Comparison of ENCODE assay signal across 1 cellular context in the genomic region with DNA sequence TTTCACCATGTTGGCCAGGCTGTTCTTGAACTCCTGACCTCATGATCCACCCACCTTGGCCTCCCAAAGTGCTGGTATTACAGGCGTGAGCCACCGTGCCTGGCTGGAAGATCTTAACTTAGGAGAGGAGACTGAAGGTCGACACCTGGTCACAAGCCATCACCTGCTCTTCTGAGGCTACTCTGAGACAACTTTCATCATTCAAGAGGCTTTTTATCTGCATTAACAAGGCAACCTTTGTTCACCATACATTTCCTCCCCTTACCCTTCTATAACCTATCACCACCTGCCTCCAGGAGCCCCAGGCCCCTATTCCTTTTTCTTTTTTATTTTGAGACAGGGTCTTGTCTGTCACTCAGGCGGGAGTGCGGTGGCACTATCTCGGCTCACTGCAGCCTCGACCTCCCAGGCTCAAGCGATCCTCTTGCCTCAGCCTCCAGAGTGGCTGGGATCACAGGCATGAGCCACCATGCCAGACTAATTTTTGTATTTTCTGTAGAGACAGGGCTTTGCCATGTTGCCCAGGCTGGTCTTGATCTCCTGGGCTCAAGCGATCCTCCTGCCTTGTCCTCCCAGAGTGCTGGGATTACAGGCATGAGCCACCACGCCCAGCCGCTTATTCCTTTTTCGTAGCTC.
TF ChIP-seq lines count a peak whose summit lies in the region.

No MANE protein-coding gene starts in this region.

TF ChIP-seq in HepG2, 621 proteins besides CTCF, POLR2A, EP300 and RAD21 (continued from another document and continues in another):
- TF ChIP-seq, protein P1, sequence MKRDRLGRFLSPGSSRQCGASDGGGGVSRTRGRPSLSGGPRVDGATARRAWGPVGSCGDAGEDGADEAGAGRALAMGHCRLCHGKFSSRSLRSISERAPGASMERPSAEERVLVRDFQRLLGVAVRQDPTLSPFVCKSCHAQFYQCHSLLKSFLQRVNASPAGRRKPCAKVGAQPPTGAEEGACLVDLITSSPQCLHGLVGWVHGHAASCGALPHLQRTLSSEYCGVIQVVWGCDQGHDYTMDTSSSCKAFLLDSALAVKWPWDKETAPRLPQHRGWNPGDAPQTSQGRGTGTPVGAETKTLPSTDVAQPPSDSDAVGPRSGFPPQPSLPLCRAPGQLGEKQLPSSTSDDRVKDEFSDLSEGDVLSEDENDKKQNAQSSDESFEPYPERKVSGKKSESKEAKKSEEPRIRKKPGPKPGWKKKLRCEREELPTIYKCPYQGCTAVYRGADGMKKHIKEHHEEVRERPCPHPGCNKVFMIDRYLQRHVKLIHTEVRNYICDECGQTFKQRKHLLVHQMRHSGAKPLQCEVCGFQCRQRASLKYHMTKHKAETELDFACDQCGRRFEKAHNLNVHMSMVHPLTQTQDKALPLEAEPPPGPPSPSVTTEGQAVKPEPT (CRISPR knock-in tag; IDR thresholded peaks at IDR 0.05; ENCODE audit: low read depth): no peak
- TF ChIP-seq MAZ (IDR thresholded peaks at IDR 0.05; ENCODE audit: borderline replicate concordance, low read depth, low read length): no peak
- no peak for TF ChIP-seq MAZ (CRISPR knock-in tag; IDR thresholded peaks at IDR 0.05; ENCODE audit: low read depth)
- no peak for TF ChIP-seq HOMEZ (CRISPR knock-in tag; IDR thresholded peaks at IDR 0.05; ENCODE audit: low read depth)
- no peak for TF ChIP-seq ZNF639 (CRISPR knock-in tag; conservative IDR thresholded peaks at IDR 0.05)
- TF ChIP-seq TEF (CRISPR knock-in tag; IDR thresholded peaks at IDR 0.05): 0 out of 2 replicates have a peak, but pooled peaks have one; percentile 24
- TF ChIP-seq, protein P2, sequence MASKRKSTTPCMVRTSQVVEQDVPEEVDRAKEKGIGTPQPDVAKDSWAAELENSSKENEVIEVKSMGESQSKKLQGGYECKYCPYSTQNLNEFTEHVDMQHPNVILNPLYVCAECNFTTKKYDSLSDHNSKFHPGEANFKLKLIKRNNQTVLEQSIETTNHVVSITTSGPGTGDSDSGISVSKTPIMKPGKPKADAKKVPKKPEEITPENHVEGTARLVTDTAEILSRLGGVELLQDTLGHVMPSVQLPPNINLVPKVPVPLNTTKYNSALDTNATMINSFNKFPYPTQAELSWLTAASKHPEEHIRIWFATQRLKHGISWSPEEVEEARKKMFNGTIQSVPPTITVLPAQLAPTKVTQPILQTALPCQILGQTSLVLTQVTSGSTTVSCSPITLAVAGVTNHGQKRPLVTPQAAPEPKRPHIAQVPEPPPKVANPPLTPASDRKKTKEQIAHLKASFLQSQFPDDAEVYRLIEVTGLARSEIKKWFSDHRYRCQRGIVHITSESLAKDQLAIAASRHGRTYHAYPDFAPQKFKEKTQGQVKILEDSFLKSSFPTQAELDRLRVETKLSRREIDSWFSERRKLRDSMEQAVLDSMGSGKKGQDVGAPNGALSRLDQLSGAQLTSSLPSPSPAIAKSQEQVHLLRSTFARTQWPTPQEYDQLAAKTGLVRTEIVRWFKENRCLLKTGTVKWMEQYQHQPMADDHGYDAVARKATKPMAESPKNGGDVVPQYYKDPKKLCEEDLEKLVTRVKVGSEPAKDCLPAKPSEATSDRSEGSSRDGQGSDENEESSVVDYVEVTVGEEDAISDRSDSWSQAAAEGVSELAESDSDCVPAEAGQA (IDR thresholded peaks at IDR 0.05; ENCODE audit: low read depth): no peak
- TF ChIP-seq, protein P2 (CRISPR knock-in tag; IDR thresholded peaks at IDR 0.05; ENCODE audit: borderline replicate concordance): no peak
- TF ChIP-seq ZBTB4 (CRISPR knock-in tag; IDR thresholded peaks at IDR 0.05; ENCODE audit: borderline replicate concordance): 0 out of 2 replicates have a peak, but pooled peaks have one; percentile 28
- TF ChIP-seq ZNF317 (CRISPR knock-in tag; IDR thresholded peaks at IDR 0.05): no peak
- TF ChIP-seq, protein P3, sequence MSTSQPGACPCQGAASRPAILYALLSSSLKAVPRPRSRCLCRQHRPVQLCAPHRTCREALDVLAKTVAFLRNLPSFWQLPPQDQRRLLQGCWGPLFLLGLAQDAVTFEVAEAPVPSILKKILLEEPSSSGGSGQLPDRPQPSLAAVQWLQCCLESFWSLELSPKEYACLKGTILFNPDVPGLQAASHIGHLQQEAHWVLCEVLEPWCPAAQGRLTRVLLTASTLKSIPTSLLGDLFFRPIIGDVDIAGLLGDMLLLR (CRISPR knock-in tag; IDR thresholded peaks at IDR 0.05): no peak
- 0 out of 2 replicates have a peak, but pooled peaks have one; percentile 30 for TF ChIP-seq ZBTB38 (CRISPR knock-in tag; IDR thresholded peaks at IDR 0.05)
- TF ChIP-seq, protein P4, sequence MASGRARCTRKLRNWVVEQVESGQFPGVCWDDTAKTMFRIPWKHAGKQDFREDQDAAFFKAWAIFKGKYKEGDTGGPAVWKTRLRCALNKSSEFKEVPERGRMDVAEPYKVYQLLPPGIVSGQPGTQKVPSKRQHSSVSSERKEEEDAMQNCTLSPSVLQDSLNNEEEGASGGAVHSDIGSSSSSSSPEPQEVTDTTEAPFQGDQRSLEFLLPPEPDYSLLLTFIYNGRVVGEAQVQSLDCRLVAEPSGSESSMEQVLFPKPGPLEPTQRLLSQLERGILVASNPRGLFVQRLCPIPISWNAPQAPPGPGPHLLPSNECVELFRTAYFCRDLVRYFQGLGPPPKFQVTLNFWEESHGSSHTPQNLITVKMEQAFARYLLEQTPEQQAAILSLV (CRISPR knock-in tag; IDR thresholded peaks at IDR 0.05; ENCODE audit: borderline replicate concordance): 0 out of 2 replicates have a peak, but pooled peaks have one; percentile 56
- no peak for TF ChIP-seq AKAP8 (CRISPR knock-in tag; IDR thresholded peaks at IDR 0.05)
- no peak for TF ChIP-seq RBAK (CRISPR knock-in tag; IDR thresholded peaks at IDR 0.05)
- no peak for TF ChIP-seq AHR (CRISPR knock-in tag; IDR thresholded peaks at IDR 0.05)
- TF ChIP-seq ZBTB40 (IDR thresholded peaks at IDR 0.05): no peak
- TF ChIP-seq ZBTB40 (CRISPR knock-in tag; IDR thresholded peaks at IDR 0.05): no peak
- no peak for TF ChIP-seq ZNF552 (CRISPR knock-in tag; IDR thresholded peaks at IDR 0.05; ENCODE audit: borderline replicate concordance)
